Comparison of ENCODE assay signal across 8 cellular contexts in the genomic region with DNA sequence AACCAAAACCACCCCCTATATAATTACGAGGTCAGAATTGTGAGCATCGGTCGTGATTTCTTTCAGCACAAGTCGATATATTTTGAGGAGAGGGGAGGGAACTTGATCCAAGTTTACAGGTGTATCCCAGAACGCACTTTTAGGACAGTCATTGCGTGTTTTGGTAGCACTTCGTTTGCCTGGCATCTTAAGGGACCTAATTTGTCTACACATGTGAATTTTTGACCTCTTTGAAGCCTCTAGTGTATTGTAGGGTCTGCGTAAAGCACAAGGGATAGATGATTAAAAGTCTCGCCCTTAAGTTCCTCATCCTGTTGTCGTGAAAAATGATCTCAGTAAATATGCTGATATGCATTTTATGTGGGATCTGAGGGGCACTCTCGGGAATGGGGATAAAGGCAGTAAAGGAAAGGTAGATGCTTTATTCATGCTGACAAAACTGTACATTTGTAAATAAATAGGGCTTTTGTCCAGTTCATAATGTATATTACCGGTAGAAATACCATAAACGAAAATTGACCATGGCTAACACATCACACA. TPM values are rescaled to one million over a fixed set of nuclear protein-coding genes. Genes with fewer than 3 reads are reported as not detected.
A peak's percentile ranks its signal among the peaks of the same experiment; 100 is the strongest.
DNase-seq lines count a peak whose midpoint lies in the region; ATAC-seq and TF ChIP-seq lines count a peak whose summit lies in the region.

No MANE protein-coding gene starts in this region.

- no peak for DNase-seq in GM12865 (ENCODE audit: low read depth)
- no peak for DNase-seq in Panc1 (ENCODE audit: low read depth, low spot score)
- DNase-seq in psoas muscle: no peak
- DNase-seq in NCI-H69 (lab: John Stamatoyannopoulos, UW): no peak
- no peak for DNase-seq in inferior parietal cortex (ENCODE audit: extremely low spot score)
- DNase-seq in NCI-H774 (lab: John Stamatoyannopoulos, UW): no peak
- no peak for DNase-seq in anterior cingulate cortex (lab: John Stamatoyannopoulos, UW)

- no TSS peak for BruUV-seq in Panc1 (replicated peaks; lab: Mats Ljungman, UMichigan)

- POLR2A ChIA-PET in Panc1 (lab: Charles Lee): no interaction called here

- CTCF ChIA-PET in Panc1 (lab: Charles Lee): interaction anchor here (0.6 kb wide), 1 partner anchor 209 kb away, joined by 12 read pairs; no protein-coding TSS in a partner anchor

- TF ChIP-seq CTCF in GM12865 (IDR thresholded peaks at IDR 0.05; ENCODE audit: insufficient read depth, low read depth, low read length, missing control alignments) (no peak), Panc1 (IDR thresholded peaks at IDR 0.05) (no peak), psoas muscle (IDR thresholded peaks at IDR 0.05) (no peak)

- H3K4me1 ChIP-seq in Panc1 (ENCODE audit: control insufficient read depth, insufficient read depth, low read length): peaks cover 36% of the 10 kb centered on the region
- H3K4me1 ChIP-seq in esophagus (ENCODE audit: control insufficient read depth in 2 of 2, insufficient read depth in 2 of 2, low read length in 1 of 2): no peaks in the 10 kb centered on the region
- H3K4me1 ChIP-seq in psoas muscle: peaks cover 5% of the 10 kb centered on the region

- H3K4me3 ChIP-seq in GM12865 (ENCODE audit: low read depth, low read length) (peak overlapping the region; percentile 76), Panc1 (ENCODE audit: low read depth in 2 of 2, low read length in 2 of 2) (peak overlapping the region; percentile 63 to 79), esophagus (ENCODE audit: low read depth in 1 of 2, low read length in 2 of 2) (peak overlapping the region; percentile 64 to 84), psoas muscle (peak overlapping the region; percentile 88)

- WGBS in esophagus, 2 donors: 28 to 34% methylated on average over 13 of the region's 13 CpGs
- 29 to 30% (median 30%) methylated on average over 13 of the region's 13 CpGs for WGBS in psoas muscle, 3 donors

- H3K27ac ChIP-seq in Panc1 (ENCODE audit: low read length): peak overlapping the region; percentile 95
- peak overlapping the region in 1 of 2 donors; percentile 53 for H3K27ac ChIP-seq in esophagus (ENCODE audit: low read depth in 2 of 2, low read length in 1 of 2)
- H3K27ac ChIP-seq in psoas muscle: peak overlapping the region; percentile 56

- in situ Hi-C loops in Panc1 (cut with HindIII; ENCODE audit: low pct_unique_long_range_greater_than_20kb, low sequenced_read_pairs): no loop called here

- intact Hi-C loops in Panc1 (cut with micrococcal nuclease; ENCODE audit: unreplicated experiment) (loop anchor here (10.0 kb wide), 1 partner anchor 179 kb away; no protein-coding TSS in a partner anchor), psoas muscle (cut with DNase I) (loop anchor here (5.0 to 10.0 kb wide), 2 partner anchors 109 to 111 kb away; partner anchors contain the start of gene LGR4 (in 2 of the 2))

- ATAC-seq in Panc1 (peak; percentile 15), psoas muscle (peak in 1 of 4 donors; percentile 25)

- H3K9me3 ChIP-seq in Panc1 (ENCODE audit: control insufficient read depth, insufficient read depth, low read depth, low read length) (no peaks in the 10 kb centered on the region), esophagus (ENCODE audit: control insufficient read depth in 2 of 2, insufficient read depth in 1 of 2, low read depth in 1 of 2, low read length in 1 of 2) (no peaks in the 10 kb centered on the region), psoas muscle (no peaks in the 10 kb centered on the region)

- peaks cover 4% of the 10 kb centered on the region for H3K36me3 ChIP-seq in Panc1 (ENCODE audit: control insufficient read depth, insufficient read depth, low read length)
- H3K36me3 ChIP-seq in esophagus (ENCODE audit: control insufficient read depth in 2 of 2, insufficient read depth in 2 of 2, low read length in 1 of 2): peaks cover 2 to 6% of the 10 kb centered on the region in 2 donors
- peaks cover 0 to under 1% of the 10 kb centered on the region in 2 donors for H3K36me3 ChIP-seq in psoas muscle (ENCODE audit: insufficient read depth in 1 of 2, low read depth in 1 of 2)

- H3K27me3 ChIP-seq in Panc1 (ENCODE audit: control insufficient read depth, insufficient read depth, low read length) (no peaks in the 10 kb centered on the region), esophagus (ENCODE audit: control insufficient read depth in 1 of 2, insufficient read depth in 2 of 2, low read length in 2 of 2) (no peaks in the 10 kb centered on the region), psoas muscle (ENCODE audit: insufficient read depth in 3 of 3, low read length in 2 of 3) (no peaks in the 10 kb centered on the region)

RNA-seq across cellular contexts. Expression of gene CCDC34, which starts 0.6 kb away (rescaled TPM):
- total RNA-seq in Panc1 (2021; ENCODE audit: unreplicated experiment) (28.3 TPM), psoas muscle (1 to 10 TPM; 2.1 to 5.2 (median 3.1) TPM)
- 21.2 TPM for polyA plus RNA-seq in Panc1 (2012; ENCODE audit: insufficient read length)
- polyA plus RNA-seq in esophagus (1 to 10 TPM; 7.0 to 7.8 TPM), psoas muscle (1 to 10 TPM; 1.9 to 7.6 (median 3.4) TPM)
